In genomic region chr16:456891-457483, GRCh38 we compare ENCODE assay signal across 1 cellular context.
TF ChIP-seq lines count a peak whose summit lies in the region.

No MANE protein-coding gene starts in this region.

TF ChIP-seq in HepG2, 621 proteins besides CTCF, POLR2A, EP300 and RAD21:
- TF ChIP-seq PHF5A (CRISPR knock-in tag; IDR thresholded peaks at IDR 0.05; ENCODE audit: low read depth, unreplicated experiment) (no peak), ZNF607 (CRISPR knock-in tag; IDR thresholded peaks at IDR 0.05; ENCODE audit: borderline replicate concordance) (no peak), ATF1 (CRISPR knock-in tag; IDR thresholded peaks at IDR 0.05) (no peak), RORA (CRISPR knock-in tag; IDR thresholded peaks at IDR 0.05) (no peak), ZBED4 (CRISPR knock-in tag; IDR thresholded peaks at IDR 0.05; ENCODE audit: borderline replicate concordance) (no peak), ZNF18 (CRISPR knock-in tag; IDR thresholded peaks at IDR 0.05; ENCODE audit: insufficient replicate concordance) (no peak)
